ENCODE assay signal across 8 cellular contexts in genomic region chr12:49843411-49843810, GRCh38. TPM values are rescaled to one million over a fixed set of nuclear protein-coding genes. Genes with fewer than 3 reads are reported as not detected.
DNase-seq lines count a peak whose midpoint lies in the region; ATAC-seq and TF ChIP-seq lines count a peak whose summit lies in the region.

No MANE protein-coding gene starts in this region.

- TF ChIP-seq CTCF in C4-2B (conservative IDR thresholded peaks at IDR 0.05): no peak
- no peak for TF ChIP-seq CTCF in LNCaP clone FGC (IDR thresholded peaks at IDR 0.05; ENCODE audit: control insufficient read depth, extremely low read depth, insufficient read depth)
- TF ChIP-seq CTCF in coronary artery (IDR thresholded peaks at IDR 0.05): no peak

- DNase-seq in LNCaP clone FGC (ENCODE audit: low read depth) (no peak), coronary artery (ENCODE audit: low spot score) (peak; percentile 66), inferior parietal cortex (ENCODE audit: extremely low spot score) (no peak)
- no peak for DNase-seq in natural killer cell treated with Interleukin-12 subunit alpha and Interleukin-12 subunit beta and Interleukin-15 and Interleukin-18, amount 100 ng/mL, for 72 hours (ENCODE audit: low spot score)

- no peaks in the 10 kb centered on the region for H3K36me3 Mint-ChIP-seq in natural killer cell treated with Interleukin-12 subunit alpha and Interleukin-12 subunit beta and Interleukin-15 and Interleukin-18, amount 100 ng/mL, for 72 hours

- peak overlapping the region; percentile 98 for H3K4me3 ChIP-seq in LNCaP clone FGC (ENCODE audit: low read depth, low read length)
- H3K4me3 ChIP-seq in coronary artery: peak overlapping the region; percentile 77

- H3K27ac ChIP-seq in C4-2B (peak overlapping the region; percentile 86), coronary artery (peak overlapping the region; percentile 87 to 94)

- peak overlapping the region; percentile 88 to 90 for H3K27ac Mint-ChIP-seq in natural killer cell treated with Interleukin-12 subunit alpha and Interleukin-12 subunit beta and Interleukin-15 and Interleukin-18, amount 100 ng/mL, for 72 hours

- no peaks in the 10 kb centered on the region for H3K9me3 Mint-ChIP-seq in natural killer cell treated with Interleukin-12 subunit alpha and Interleukin-12 subunit beta and Interleukin-15 and Interleukin-18, amount 100 ng/mL, for 72 hours

- ATAC-seq in natural killer cell treated with Interleukin-12 subunit alpha and Interleukin-12 subunit beta and Interleukin-15 and Interleukin-18, amount 100 ng/mL, for 72 hours: no peak
- ATAC-seq in GM18868 (IDR thresholded peaks at IDR 0.05; ENCODE audit: unreplicated experiment) (no peak), HG02571 (IDR thresholded peaks at IDR 0.05; ENCODE audit: unreplicated experiment) (no peak), HG03196 (IDR thresholded peaks at IDR 0.05; ENCODE audit: unreplicated experiment) (no peak)

- H3K4me1 Mint-ChIP-seq in natural killer cell treated with Interleukin-12 subunit alpha and Interleukin-12 subunit beta and Interleukin-15 and Interleukin-18, amount 100 ng/mL, for 72 hours (ENCODE audit: low read depth in 2 of 2): peaks cover 28 to 29% of the 10 kb centered on the region in 2 donors

- H3K27me3 Mint-ChIP-seq in natural killer cell treated with Interleukin-12 subunit alpha and Interleukin-12 subunit beta and Interleukin-15 and Interleukin-18, amount 100 ng/mL, for 72 hours: no peaks in the 10 kb centered on the region

- H3K4me3 Mint-ChIP-seq in natural killer cell treated with Interleukin-12 subunit alpha and Interleukin-12 subunit beta and Interleukin-15 and Interleukin-18, amount 100 ng/mL, for 72 hours: peak overlapping the region; percentile 94

RNA-seq across cellular contexts. Expression of gene BCDIN3D, which starts 0.5 kb away (rescaled TPM):
- total RNA-seq in natural killer cell treated with Interleukin-12 subunit alpha and Interleukin-12 subunit beta and Interleukin-15 and Interleukin-18, amount 100 ng/mL, for 72 hours: 1 to 10 TPM; 5.9 to 6.8 TPM

RNA-seq across cellular contexts. Expression of gene NCKAP5L, which starts 15.2 kb away (rescaled TPM):
- 1 to 10 TPM; 1.9 to 4.4 TPM for total RNA-seq in natural killer cell treated with Interleukin-12 subunit alpha and Interleukin-12 subunit beta and Interleukin-15 and Interleukin-18, amount 100 ng/mL, for 72 hours
